In genomic region chr20:990293-990959, GRCh38 we compare ENCODE assay signal across 20 cellular contexts. TPM values are rescaled to one million over a fixed set of nuclear protein-coding genes. Genes with fewer than 3 reads are reported as not detected.
DNase-seq lines count a peak whose midpoint lies in the region; ATAC-seq, FAIRE-seq and TF ChIP-seq lines count a peak whose summit lies in the region.
"Had no signal": no experiment of that assay in that cellular context is flagged by ENCODE, and none has a peak within 500 bp of the region (broad histone marks: within the 10 kb centered on the region; RNA-seq: fewer than 3 reads in every experiment).

No MANE protein-coding gene starts in this region.

- 0% methylated on average over 2 of the region's 6 CpGs for WGBS in K562 (ENCODE audit: insufficient coverage, low coverage, missing lambda C conversion rate)

- FAIRE-seq in K562 (lab: Jason Lieb, UNC) = no peak
- FAIRE-seq: GM12878, GM18507 had no signal

- H3K4me3 ChIP-seq in GM23338 (no peak overlapping the region), K562 (no peak overlapping the region), HAP-1 (no peak overlapping the region)
- H3K4me3 ChIP-seq: BLaER1 treated with 17β-estradiol and CSF1 and Interleukin-3, amounts not matched to agents 10 nM and 100 nM; GM12878 had no signal

- POLR2A ChIA-PET in K562 (lab: Yijun Ruan, JAX) = interaction anchor here (0.7 kb wide), 1 partner anchor 172 kb away, joined by 4 read pairs; no protein-coding TSS in a partner anchor

- in situ Hi-C loops in K562 (cut with MboI) = no loop called here
- in situ Hi-C loops in HAP-1 (cut with MboI; ENCODE audit: low sequenced_read_pairs) = no loop called here

- H3K27me3 Mint-ChIP-seq in GM23338 (ENCODE audit: insufficient read depth, low read depth, poor library complexity) = peaks cover 18% of the 10 kb centered on the region

- H3K9ac ChIP-seq in K562 (ENCODE audit: insufficient read depth in 1 of 2, low read depth in 2 of 2, low read length in 2 of 2) = no peak overlapping the region
- H3K9ac ChIP-seq: BLaER1 treated with 17β-estradiol and CSF1 and Interleukin-3, amounts not matched to agents 10 nM and 100 nM had no signal

- TF ChIP-seq EP300 in K562 (IDR thresholded peaks at IDR 0.05; ENCODE audit: low read length) = no peak

- H3K9me1 ChIP-seq in K562 (ENCODE audit: control insufficient read depth, insufficient read depth, low read length) = no peaks in the 10 kb centered on the region

- BruUV-seq in K562 (replicated peaks; lab: Mats Ljungman, UMichigan) = no TSS peak

- H3K27ac Mint-ChIP-seq in GM23338 = no peak overlapping the region; the same call in 1 of the 2 replicates
- H3K27ac Mint-ChIP-seq: CD4-positive, alpha-beta T cell had no signal

- H3F3A ChIP-seq in GM23338 (replicated peaks; ENCODE audit: low read depth) = no peaks in the 10 kb centered on the region

- no peaks in the 10 kb centered on the region for H3K79me2 ChIP-seq in GM23338 (replicated peaks; ENCODE audit: insufficient read depth)
- H3K79me2 ChIP-seq in K562 (ENCODE audit: control insufficient read depth, insufficient read depth, low read length) = no peaks in the 10 kb centered on the region

- H4K20me1 ChIP-seq in GM23338 (replicated peaks; ENCODE audit: insufficient read depth) (no peaks in the 10 kb centered on the region; the same call in 1 of the 2 replicates), K562 (replicated peaks; ENCODE audit: control insufficient read depth, insufficient read depth, low read length) (no peaks in the 10 kb centered on the region)
- H4K20me1 ChIP-seq: BLaER1 treated with 17β-estradiol and CSF1 and Interleukin-3, amounts not matched to agents 10 nM and 100 nM had no signal

- ATAC-seq in GM23338 (peak; percentile 39; the same call in 2 of the 3 replicates), K562 (no peak), omental fat pad (ENCODE audit: low FRiP score) (peak; percentile 37), GM18870 (IDR thresholded peaks at IDR 0.05; ENCODE audit: unreplicated experiment) (no peak)
- ATAC-seq: GM12878 had no signal

- TF ChIP-seq POLR2A in K562 (conservative IDR thresholded peaks at IDR 0.05) = no peak

- H3K4me2 ChIP-seq in GM23338 (no peak overlapping the region), K562 (ENCODE audit: insufficient read depth, low read length) (no peak overlapping the region)

- H3K9me2 ChIP-seq in GM23338 (ENCODE audit: insufficient read depth) = no peaks in the 10 kb centered on the region

- DNase-seq in GM23338 (ENCODE audit: low spot score) (no peak), K562 (ENCODE audit: extremely low read depth in 1 of 4, low spot score in 3 of 4) (no peak), fibroblast of gingiva (ENCODE audit: low read depth) (peak; percentile 41), omental fat pad (ENCODE audit: low spot score) (no peak), dermis blood vessel endothelial cell (no peak), HAP-1 (ENCODE audit: low spot score in 2 of 2) (no peak), NCI-H2029 (lab: John Stamatoyannopoulos, UW) (no peak)
- DNase-seq: Calu3; CD4-positive, alpha-beta T cell; DMS 273 treated with DMSO at 0.1 percent for 48 hours; GOT3; HCEC 1CT; IMR-90; KG1 had no signal

- no peaks in the 10 kb centered on the region for H3K4me1 ChIP-seq in GM23338 (ENCODE audit: insufficient read depth)
- no peaks in the 10 kb centered on the region for H3K4me1 ChIP-seq in K562 (replicated peaks in 1 of 2; ENCODE audit: control insufficient read depth in 2 of 2, insufficient read depth in 2 of 2, low read length in 2 of 2)
- H3K4me1 ChIP-seq in HAP-1 = no peaks in the 10 kb centered on the region

- no peaks in the 10 kb centered on the region for H3K36me3 Mint-ChIP-seq in GM23338 (ENCODE audit: low read depth)

- H3K9me3 Mint-ChIP-seq in GM23338 = no peaks in the 10 kb centered on the region
- H3K9me3 Mint-ChIP-seq: CD4-positive, alpha-beta T cell had no signal

- H3K9me3 ChIP-seq in K562 (replicated peaks; ENCODE audit: control insufficient read depth, insufficient read depth, low read depth, low read length) (0 out of 2 replicates have a peak, but pooled peaks cover 1% of the 10 kb centered on the region), HAP-1 (no peaks in the 10 kb centered on the region)
- H3K9me3 ChIP-seq: BLaER1 treated with 17β-estradiol and CSF1 and Interleukin-3, amounts not matched to agents 10 nM and 100 nM had no signal

- H2AFZ ChIP-seq in GM23338 (no peak overlapping the region), K562 (ENCODE audit: low read depth, low read length) (no peak overlapping the region)

- H3K4me3 Mint-ChIP-seq in GM23338 = no peak overlapping the region
- H3K4me3 Mint-ChIP-seq: CD4-positive, alpha-beta T cell had no signal

- intact Hi-C loops in K562 (cut with micrococcal nuclease) = no loop called here

- H3K27ac ChIP-seq in GM23338 (ENCODE audit: low read depth) = no peak overlapping the region
- no peak overlapping the region for H3K27ac ChIP-seq in K562 (ENCODE audit: extremely low read depth, low read depth, low read length)
- H3K27ac ChIP-seq: BLaER1 treated with 17β-estradiol and CSF1 and Interleukin-3, amounts not matched to agents 10 nM and 100 nM had no signal

- TF ChIP-seq CTCF in GM23338 (conservative IDR thresholded peaks at IDR 0.05; ENCODE audit: low read depth in 2 of 2) (no peak), K562 (IDR thresholded peaks at IDR 0.05 in 2 of 3, conservative IDR thresholded peaks at IDR 0.05 in 1 of 3; ENCODE audit: insufficient read depth in 2 of 3, low read depth in 1 of 3, low read length in 3 of 3) (no peak), omental fat pad (IDR thresholded peaks at IDR 0.05) (no peak)

- no peaks in the 10 kb centered on the region for H3K36me3 ChIP-seq in GM23338 (ENCODE audit: insufficient read depth)
- no peaks in the 10 kb centered on the region for H3K36me3 ChIP-seq in K562 (ENCODE audit: control insufficient read depth, insufficient read depth, low read length)
- no peaks in the 10 kb centered on the region for H3K36me3 ChIP-seq in HAP-1 (replicated peaks)
- H3K36me3 ChIP-seq: BLaER1 treated with 17β-estradiol and CSF1 and Interleukin-3, amounts not matched to agents 10 nM and 100 nM had no signal

- CTCF ChIA-PET in K562 (lab: Yijun Ruan, JAX; ENCODE audit: low intra/inter-chr PET ratio) = no interaction called here

- no peaks in the 10 kb centered on the region for H3K27me3 ChIP-seq in GM23338 (ENCODE audit: insufficient read depth)
- peaks cover 9 to 41% of the 10 kb centered on the region in 2 experiments for H3K27me3 ChIP-seq in K562 (ENCODE audit: control insufficient read depth in 2 of 2, insufficient read depth in 2 of 2, low read length in 2 of 2)
- H3K27me3 ChIP-seq in HAP-1 (ENCODE audit: low read depth) = peaks cover 8% of the 10 kb centered on the region; the same call in 1 of the 2 replicates
- H3K27me3 ChIP-seq: BLaER1 treated with 17β-estradiol and CSF1 and Interleukin-3, amounts not matched to agents 10 nM and 100 nM had no signal

- no peak for TF ChIP-seq RAD21 in K562 (CRISPR knock-in tag; conservative IDR thresholded peaks at IDR 0.05 in 1 of 2, IDR thresholded peaks at IDR 0.05 in 1 of 2)

- peaks cover 9% of the 10 kb centered on the region for H3K4me1 Mint-ChIP-seq in GM23338

TF ChIP-seq in K562, 482 proteins besides CTCF, POLR2A, EP300 and RAD21:
- TF ChIP-seq THRB (CRISPR knock-in tag; conservative IDR thresholded peaks at IDR 0.05) (peak; percentile 23; the same call in 1 of the 2 replicates), TSC22D4 (tag; IDR thresholded peaks at IDR 0.05) (no peak), ZNF512 (tag; IDR thresholded peaks at IDR 0.05) (peak; percentile 61)
TF ChIP-seq in K562: peak in this region for 2.

RNA-seq across cellular contexts. Expression of gene RSPO4, which starts 11.7 kb away (rescaled TPM):
- 0.74 and 2.8 TPM in 2 replicates for total RNA-seq in GM23338 (2014; rRNA removed; shearing (Covaris generic))
- polyA plus RNA-seq in GM23338 (2016; fragmentation: Nextera tagmentation; extraction: Ambion mirVana) (3.6 and 4.5 TPM in 2 replicates), K562 (2011; rRNA removed) (not detected in 2 replicates), K562 (2014; fragmentation: Illumina TruSeq; extraction: Trizol) (0.04 TPM in 1 of 2 replicates, not detected in the other), K562 (2014; fragmentation: Nextera tagmentation; extraction: Ambion mirVana) (not detected), K562 (2014; rRNA removed) (0.34 TPM in 1 of 2 replicates, not detected in the other)
- 0.14 TPM in 1 of 2 replicates, not detected in the other for total RNA-seq in K562 (2011; cell fraction: chromatin; rRNA removed; ENCODE audit: low replicate concordance)
- total RNA-seq in K562 (2011; cell fraction: nucleolus; rRNA removed) = not detected in 2 replicates
- not detected in 2 replicates for total RNA-seq in K562 (2011; cell fraction: nucleoplasm; rRNA removed)
- total RNA-seq in K562 (2014; rRNA removed) (not detected in 2 replicates), K562 (2014; rRNA removed; fragmentation: Illumina TruSeq; extraction: Trizol) (not detected in 2 replicates), K562 (2015; rRNA removed; fragmentation: Illumina TruSeq; extraction: Trizol) (not detected in 2 replicates), K562 (2021) (0.09 TPM in 1 of 2 replicates, not detected in the other), omental fat pad (not detected), dermis blood vessel endothelial cell (not detected in 2 replicates)
- not detected in 2 replicates for polyA plus RNA-seq in K562 (2011; cell fraction: cytosol; rRNA removed)
- 0.06 TPM in 2 replicates for polyA plus RNA-seq in K562 (2011; cell fraction: nucleus; rRNA removed)
- polyA plus RNA-seq in K562 (2012) = 0.10 and 0.12 TPM in 2 replicates
- not detected in 2 replicates for polyA minus RNA-seq in K562 (2011; rRNA and poly(A)+ RNA removed)
- polyA minus RNA-seq in K562 (2011; cell fraction: cytosol; rRNA and poly(A)+ RNA removed) = not detected in 2 replicates
- not detected in 2 replicates for polyA minus RNA-seq in K562 (2011; cell fraction: nucleus; rRNA and poly(A)+ RNA removed)
- total RNA-seq: Calu3, G401, GM12878, HT-29, IMR-90 had no signal
- polyA plus RNA-seq: IMR-90 had no signal

Comparison
In these comparisons a context has a peak if more than half of its experiments do, and no peak if none do; other contexts are left out.
1. ATAC-seq: peak in GM23338 (single experiment) and omental fat pad (single experiment); none in K562 (single experiment) and GM18870 (single experiment).